ENCODE assay signal across 1 cellular context in the genomic region with DNA sequence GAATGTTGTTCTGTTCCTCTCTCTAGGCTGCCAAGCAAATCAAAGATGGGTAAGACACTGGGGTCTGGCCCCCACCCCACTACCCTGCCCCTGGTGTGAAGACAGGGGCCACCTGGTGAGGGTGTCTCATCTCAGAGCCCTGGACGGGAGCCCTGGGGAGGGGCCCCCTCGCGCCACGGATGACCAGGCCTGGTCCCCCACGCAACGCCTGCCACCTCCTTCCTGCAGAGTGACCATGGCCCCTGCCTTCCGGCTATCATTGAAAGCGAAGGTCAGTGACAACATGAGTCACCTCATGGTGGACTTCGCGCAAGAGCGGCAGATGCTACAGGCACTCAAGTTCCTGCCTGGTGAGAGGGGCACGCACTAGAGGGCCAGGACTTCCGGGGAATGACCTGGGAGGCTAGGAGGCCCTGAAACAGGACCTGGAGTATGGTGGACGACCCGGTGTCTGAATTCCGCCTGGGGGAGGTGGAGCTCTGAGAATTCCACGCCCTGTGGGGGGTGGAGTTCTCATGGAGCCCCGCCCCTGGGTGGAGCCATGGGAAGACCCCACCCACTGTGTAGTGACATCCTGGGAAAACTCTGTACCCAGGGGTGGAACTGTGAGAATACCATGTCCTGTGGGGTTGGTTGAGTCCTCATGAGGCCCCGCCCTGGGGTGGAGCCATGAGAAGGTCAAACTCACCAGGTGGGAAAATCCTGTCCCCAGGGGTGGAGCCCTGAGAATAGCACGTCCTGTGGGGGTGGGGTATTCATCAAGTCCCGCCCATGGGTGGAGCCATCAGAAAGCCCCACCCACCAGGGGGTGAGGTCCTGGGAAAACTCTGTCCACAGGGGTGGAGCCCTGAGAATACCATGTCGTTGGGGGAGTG.
TF ChIP-seq lines count a peak whose summit lies in the region.

No MANE protein-coding gene starts in this region.

TF ChIP-seq in K562, 482 proteins besides CTCF, POLR2A, EP300 and RAD21 (continued from another document and continues in another):
- TF ChIP-seq, protein P1, sequence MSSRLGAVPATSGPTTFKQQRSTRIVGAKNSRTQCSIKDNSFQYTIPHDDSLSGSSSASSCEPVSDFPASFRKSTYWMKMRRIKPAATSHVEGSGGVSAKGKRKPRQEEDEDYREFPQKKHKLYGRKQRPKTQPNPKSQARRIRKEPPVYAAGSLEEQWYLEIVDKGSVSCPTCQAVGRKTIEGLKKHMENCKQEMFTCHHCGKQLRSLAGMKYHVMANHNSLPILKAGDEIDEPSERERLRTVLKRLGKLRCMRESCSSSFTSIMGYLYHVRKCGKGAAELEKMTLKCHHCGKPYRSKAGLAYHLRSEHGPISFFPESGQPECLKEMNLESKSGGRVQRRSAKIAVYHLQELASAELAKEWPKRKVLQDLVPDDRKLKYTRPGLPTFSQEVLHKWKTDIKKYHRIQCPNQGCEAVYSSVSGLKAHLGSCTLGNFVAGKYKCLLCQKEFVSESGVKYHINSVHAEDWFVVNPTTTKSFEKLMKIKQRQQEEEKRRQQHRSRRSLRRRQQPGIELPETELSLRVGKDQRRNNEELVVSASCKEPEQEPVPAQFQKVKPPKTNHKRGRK (tag; IDR thresholded peaks at IDR 0.05): no peak
- TF ChIP-seq ZFP36 (IDR thresholded peaks at IDR 0.05; ENCODE audit: low read depth, low read length, partially characterized antibody) (no peak), POLR2B (IDR thresholded peaks at IDR 0.05; ENCODE audit: low read depth, partially characterized antibody) (peak; percentile 84), SRF (CRISPR knock-in tag; IDR thresholded peaks at IDR 0.05) (peak in 1 of 2 experiments; percentile 23; a peak in 1 of 4 replicates), ZNF41 (CRISPR knock-in tag; conservative IDR thresholded peaks at IDR 0.05) (no peak), SAFB (IDR thresholded peaks at IDR 0.05; ENCODE audit: borderline replicate concordance, low read depth, low read length) (no peak), CEBPG (CRISPR knock-in tag; IDR thresholded peaks at IDR 0.05) (0 out of 2 replicates have a peak, but pooled peaks have one; percentile 35), CEBPG (tag; conservative IDR thresholded peaks at IDR 0.05 in 1 of 2, IDR thresholded peaks at IDR 0.05 in 1 of 2) (no peak), MTA2 (IDR thresholded peaks at IDR 0.05; ENCODE audit: low read depth) (no peak), BCL6 (CRISPR knock-in tag; IDR thresholded peaks at IDR 0.05) (no peak), MYNN (IDR thresholded peaks at IDR 0.05) (no peak), MYNN (CRISPR knock-in tag; IDR thresholded peaks at IDR 0.05) (no peak), RBBP5 (IDR thresholded peaks at IDR 0.05; ENCODE audit: borderline replicate concordance, insufficient read depth, low read length, poor library complexity, severe bottlenecking) (no peak), GTF2F1 (IDR thresholded peaks at IDR 0.05; ENCODE audit: low read depth, low read length) (no peak), HCFC1 (IDR thresholded peaks at IDR 0.05; ENCODE audit: low read depth, low read length) (peak; percentile 35; the same call in 1 of the 2 replicates), ELF2 (CRISPR knock-in tag; IDR thresholded peaks at IDR 0.05) (no peak), ZNF586 (CRISPR knock-in tag; conservative IDR thresholded peaks at IDR 0.05) (no peak), ZC3H4 (CRISPR knock-in tag; IDR thresholded peaks at IDR 0.05; ENCODE audit: borderline replicate concordance) (no peak), ZNF3 (CRISPR knock-in tag; IDR thresholded peaks at IDR 0.05) (no peak), FOXA3 (CRISPR knock-in tag; conservative IDR thresholded peaks at IDR 0.05 in 1 of 2, IDR thresholded peaks at IDR 0.05 in 1 of 2) (peak in 1 of 2 experiments; percentile 66; a peak in 1 of 4 replicates), XRCC3 (IDR thresholded peaks at IDR 0.05) (no peak), STAT5A (IDR thresholded peaks at IDR 0.05; ENCODE audit: borderline replicate concordance, low read length) (no peak), ZNF436 (CRISPR knock-in tag; IDR thresholded peaks at IDR 0.05) (no peak), ETV6 (IDR thresholded peaks at IDR 0.05; ENCODE audit: borderline replicate concordance in 1 of 2, low read depth in 2 of 2, low read length in 1 of 2) (no peak), ETV6 (CRISPR knock-in tag; IDR thresholded peaks at IDR 0.05; ENCODE audit: borderline replicate concordance) (no peak), ZNF584 (CRISPR knock-in tag; IDR thresholded peaks at IDR 0.05; ENCODE audit: low read depth) (0 out of 2 replicates have a peak, but pooled peaks have one; percentile 45), SMAD4 (CRISPR knock-in tag; conservative IDR thresholded peaks at IDR 0.05) (no peak; the same call in 1 of the 2 replicates), SIN3A (IDR thresholded peaks at IDR 0.05; ENCODE audit: borderline replicate concordance in 2 of 2, control insufficient read depth in 1 of 2, low read depth in 2 of 2, low read length in 2 of 2) (0 out of 4 replicates have a peak, but pooled peaks of 1 of the 2 experiments have one; percentile 25), ZNF717 (CRISPR knock-in tag; IDR thresholded peaks at IDR 0.05) (no peak), ZNF79 (CRISPR knock-in tag; IDR thresholded peaks at IDR 0.05; ENCODE audit: low read depth) (no peak), ZNF561 (CRISPR knock-in tag; conservative IDR thresholded peaks at IDR 0.05) (no peak), ZNF311 (CRISPR knock-in tag; IDR thresholded peaks at IDR 0.05) (no peak), ZNF707 (CRISPR knock-in tag; conservative IDR thresholded peaks at IDR 0.05) (no peak), FIP1L1 (IDR thresholded peaks at IDR 0.05; ENCODE audit: low read depth, low read length, poor library complexity, severe bottlenecking) (no peak), HNRNPK (IDR thresholded peaks at IDR 0.05; ENCODE audit: low read depth, low read length, poor library complexity, severe bottlenecking) (no peak), HNRNPH1 (optimal IDR thresholded peaks at IDR 0.05; ENCODE audit: low read depth, low read length) (no peak), RFX5 (IDR thresholded peaks at IDR 0.05; ENCODE audit: low read depth, low read length) (no peak)
- TF ChIP-seq, protein P2, sequence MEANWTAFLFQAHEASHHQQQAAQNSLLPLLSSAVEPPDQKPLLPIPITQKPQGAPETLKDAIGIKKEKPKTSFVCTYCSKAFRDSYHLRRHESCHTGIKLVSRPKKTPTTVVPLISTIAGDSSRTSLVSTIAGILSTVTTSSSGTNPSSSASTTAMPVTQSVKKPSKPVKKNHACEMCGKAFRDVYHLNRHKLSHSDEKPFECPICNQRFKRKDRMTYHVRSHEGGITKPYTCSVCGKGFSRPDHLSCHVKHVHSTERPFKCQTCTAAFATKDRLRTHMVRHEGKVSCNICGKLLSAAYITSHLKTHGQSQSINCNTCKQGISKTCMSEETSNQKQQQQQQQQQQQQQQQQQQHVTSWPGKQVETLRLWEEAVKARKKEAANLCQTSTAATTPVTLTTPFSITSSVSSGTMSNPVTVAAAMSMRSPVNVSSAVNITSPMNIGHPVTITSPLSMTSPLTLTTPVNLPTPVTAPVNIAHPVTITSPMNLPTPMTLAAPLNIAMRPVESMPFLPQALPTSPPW (CRISPR knock-in tag; IDR thresholded peaks at IDR 0.05): peak; percentile 38
- TF ChIP-seq, protein P3, sequence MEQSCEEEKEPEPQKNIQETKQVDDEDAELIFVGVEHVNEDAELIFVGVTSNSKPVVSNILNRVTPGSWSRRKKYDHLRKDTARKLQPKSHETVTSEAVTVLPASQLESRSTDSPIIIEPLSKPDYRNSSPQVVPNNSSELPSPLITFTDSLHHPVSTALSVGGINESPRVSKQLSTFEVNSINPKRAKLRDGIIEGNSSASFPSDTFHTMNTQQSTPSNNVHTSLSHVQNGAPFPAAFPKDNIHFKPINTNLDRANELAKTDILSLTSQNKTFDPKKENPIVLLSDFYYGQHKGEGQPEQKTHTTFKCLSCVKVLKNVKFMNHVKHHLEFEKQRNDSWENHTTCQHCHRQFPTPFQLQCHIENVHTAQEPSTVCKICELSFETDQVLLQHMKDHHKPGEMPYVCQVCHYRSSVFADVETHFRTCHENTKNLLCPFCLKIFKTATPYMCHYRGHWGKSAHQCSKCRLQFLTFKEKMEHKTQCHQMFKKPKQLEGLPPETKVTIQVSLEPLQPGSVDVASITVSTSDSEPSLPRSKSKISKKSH (CRISPR knock-in tag; IDR thresholded peaks at IDR 0.05): no peak
- TF ChIP-seq, protein P4, sequence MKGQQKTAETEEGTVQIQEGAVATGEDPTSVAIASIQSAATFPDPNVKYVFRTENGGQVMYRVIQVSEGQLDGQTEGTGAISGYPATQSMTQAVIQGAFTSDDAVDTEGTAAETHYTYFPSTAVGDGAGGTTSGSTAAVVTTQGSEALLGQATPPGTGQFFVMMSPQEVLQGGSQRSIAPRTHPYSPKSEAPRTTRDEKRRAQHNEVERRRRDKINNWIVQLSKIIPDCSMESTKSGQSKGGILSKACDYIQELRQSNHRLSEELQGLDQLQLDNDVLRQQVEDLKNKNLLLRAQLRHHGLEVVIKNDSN (CRISPR knock-in tag; IDR thresholded peaks at IDR 0.05): peak; percentile 52; the same call in 1 of the 2 replicates
- TF ChIP-seq, protein P5, sequence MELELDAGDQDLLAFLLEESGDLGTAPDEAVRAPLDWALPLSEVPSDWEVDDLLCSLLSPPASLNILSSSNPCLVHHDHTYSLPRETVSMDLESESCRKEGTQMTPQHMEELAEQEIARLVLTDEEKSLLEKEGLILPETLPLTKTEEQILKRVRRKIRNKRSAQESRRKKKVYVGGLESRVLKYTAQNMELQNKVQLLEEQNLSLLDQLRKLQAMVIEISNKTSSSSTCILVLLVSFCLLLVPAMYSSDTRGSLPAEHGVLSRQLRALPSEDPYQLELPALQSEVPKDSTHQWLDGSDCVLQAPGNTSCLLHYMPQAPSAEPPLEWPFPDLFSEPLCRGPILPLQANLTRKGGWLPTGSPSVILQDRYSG (tag; conservative IDR thresholded peaks at IDR 0.05; ENCODE audit: low read depth): no peak
- TF ChIP-seq, protein P6, sequence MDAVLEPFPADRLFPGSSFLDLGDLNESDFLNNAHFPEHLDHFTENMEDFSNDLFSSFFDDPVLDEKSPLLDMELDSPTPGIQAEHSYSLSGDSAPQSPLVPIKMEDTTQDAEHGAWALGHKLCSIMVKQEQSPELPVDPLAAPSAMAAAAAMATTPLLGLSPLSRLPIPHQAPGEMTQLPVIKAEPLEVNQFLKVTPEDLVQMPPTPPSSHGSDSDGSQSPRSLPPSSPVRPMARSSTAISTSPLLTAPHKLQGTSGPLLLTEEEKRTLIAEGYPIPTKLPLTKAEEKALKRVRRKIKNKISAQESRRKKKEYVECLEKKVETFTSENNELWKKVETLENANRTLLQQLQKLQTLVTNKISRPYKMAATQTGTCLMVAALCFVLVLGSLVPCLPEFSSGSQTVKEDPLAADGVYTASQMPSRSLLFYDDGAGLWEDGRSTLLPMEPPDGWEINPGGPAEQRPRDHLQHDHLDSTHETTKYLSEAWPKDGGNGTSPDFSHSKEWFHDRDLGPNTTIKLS (IDR thresholded peaks at IDR 0.05; ENCODE audit: borderline replicate concordance, low read depth): peak; percentile 40; the same call in 1 of the 2 replicates
- TF ChIP-seq, protein P7, sequence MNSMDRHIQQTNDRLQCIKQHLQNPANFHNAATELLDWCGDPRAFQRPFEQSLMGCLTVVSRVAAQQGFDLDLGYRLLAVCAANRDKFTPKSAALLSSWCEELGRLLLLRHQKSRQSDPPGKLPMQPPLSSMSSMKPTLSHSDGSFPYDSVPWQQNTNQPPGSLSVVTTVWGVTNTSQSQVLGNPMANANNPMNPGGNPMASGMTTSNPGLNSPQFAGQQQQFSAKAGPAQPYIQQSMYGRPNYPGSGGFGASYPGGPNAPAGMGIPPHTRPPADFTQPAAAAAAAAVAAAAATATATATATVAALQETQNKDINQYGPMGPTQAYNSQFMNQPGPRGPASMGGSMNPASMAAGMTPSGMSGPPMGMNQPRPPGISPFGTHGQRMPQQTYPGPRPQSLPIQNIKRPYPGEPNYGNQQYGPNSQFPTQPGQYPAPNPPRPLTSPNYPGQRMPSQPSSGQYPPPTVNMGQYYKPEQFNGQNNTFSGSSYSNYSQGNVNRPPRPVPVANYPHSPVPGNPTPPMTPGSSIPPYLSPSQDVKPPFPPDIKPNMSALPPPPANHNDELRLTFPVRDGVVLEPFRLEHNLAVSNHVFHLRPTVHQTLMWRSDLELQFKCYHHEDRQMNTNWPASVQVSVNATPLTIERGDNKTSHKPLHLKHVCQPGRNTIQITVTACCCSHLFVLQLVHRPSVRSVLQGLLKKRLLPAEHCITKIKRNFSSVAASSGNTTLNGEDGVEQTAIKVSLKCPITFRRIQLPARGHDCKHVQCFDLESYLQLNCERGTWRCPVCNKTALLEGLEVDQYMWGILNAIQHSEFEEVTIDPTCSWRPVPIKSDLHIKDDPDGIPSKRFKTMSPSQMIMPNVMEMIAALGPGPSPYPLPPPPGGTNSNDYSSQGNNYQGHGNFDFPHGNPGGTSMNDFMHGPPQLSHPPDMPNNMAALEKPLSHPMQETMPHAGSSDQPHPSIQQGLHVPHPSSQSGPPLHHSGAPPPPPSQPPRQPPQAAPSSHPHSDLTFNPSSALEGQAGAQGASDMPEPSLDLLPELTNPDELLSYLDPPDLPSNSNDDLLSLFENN (IDR thresholded peaks at IDR 0.05; ENCODE audit: low read depth in 2 of 2, low read length in 2 of 2): no peak
- TF ChIP-seq, protein P8, sequence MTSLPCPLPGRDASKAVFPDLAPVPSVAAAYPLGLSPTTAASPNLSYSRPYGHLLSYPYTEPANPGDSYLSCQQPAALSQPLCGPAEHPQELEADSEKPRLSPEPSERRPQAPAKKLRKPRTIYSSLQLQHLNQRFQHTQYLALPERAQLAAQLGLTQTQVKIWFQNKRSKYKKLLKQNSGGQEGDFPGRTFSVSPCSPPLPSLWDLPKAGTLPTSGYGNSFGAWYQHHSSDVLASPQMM (CRISPR knock-in tag; IDR thresholded peaks at IDR 0.05): no peak
- TF ChIP-seq, protein P9, sequence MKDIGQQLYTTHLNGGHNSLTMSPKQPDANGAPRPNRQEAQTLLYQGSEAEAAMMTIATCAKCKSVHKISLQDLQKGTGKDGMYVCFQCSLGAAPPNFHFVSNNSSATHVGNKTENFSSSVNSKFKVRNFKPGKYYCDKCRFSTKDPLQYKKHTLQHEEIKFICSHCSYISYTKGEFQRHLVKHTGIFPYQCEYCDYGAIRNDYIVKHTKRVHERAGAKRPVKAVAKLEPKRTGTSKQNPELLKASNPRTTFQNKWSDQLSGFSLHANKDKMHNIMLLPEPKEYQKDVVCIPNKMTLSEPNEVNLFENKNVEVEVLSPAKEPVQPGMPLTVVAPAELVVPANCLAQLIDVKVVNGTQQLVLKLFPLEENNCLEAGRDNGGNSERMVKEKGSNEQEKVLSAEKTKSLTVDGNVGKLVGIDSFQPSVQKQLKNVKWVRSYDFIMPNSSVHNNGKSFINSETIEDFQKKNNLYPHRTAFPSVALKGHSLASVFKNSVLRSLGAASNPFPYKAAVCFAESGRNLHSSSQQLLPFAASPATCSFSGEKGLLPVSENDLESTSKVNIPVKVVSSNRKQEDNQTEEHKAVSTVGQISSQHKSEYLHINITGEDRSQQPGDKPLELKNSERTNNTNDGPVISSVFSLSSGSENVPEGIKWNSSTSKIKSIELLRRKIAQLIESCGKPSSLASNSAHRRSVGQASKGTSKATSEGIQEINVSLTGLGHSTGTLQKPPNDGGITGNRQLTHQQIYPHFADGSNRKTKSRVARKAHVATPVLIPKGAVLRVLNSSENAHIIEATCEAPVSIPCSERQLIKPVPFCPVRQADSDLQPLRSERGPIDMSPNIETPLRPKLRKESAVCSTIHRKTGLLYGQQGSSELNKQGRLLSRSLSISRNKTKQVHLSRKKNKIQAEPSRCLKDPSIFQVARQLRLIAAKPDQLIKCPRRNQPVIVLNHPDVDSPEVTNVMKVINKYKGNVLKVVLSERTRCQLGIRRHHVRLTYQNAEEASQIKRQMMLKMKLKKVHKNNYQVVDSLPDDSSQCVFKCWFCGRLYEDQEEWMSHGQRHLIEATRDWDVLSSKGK (CRISPR knock-in tag; IDR thresholded peaks at IDR 0.05): no peak
